In the genomic region with DNA sequence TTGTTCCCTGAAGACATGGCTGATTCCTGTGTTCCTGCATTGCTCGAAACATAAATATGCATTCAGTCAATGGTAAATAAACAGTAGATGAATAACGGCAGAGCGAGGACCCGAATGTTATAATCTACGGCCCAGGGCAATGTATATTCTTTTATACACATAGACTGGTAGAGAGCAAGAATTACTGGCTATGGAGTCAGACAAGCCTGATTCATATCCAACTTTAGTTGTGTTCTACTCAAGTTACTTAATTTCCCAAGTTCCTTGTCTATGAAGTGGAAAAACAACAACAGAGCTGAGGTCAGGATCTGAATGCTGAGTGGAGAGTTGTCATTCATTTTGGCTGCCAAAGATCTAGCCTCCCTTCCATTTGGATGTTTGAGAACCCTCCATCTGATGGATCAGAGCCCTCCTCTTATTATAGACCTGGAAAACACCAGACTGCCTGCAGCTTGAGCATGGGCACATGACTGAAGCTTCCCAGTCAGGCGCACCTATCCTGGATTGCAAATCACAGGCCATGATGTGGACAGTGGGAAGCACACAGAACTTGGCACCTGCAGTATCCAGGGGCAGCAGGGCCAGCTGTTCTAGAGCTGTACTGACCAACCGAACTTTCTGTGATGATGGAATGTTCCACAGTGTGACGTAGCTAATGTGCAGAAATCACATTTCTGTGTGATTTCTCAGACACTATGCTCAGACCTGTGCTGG, we compare ENCODE assay signal across 17 cellular contexts.
A peak's percentile ranks its signal among the peaks of the same experiment; 100 is the strongest.
DNase-seq lines count a peak whose midpoint lies in the region; ATAC-seq and TF ChIP-seq lines count a peak whose summit lies in the region.
"Had no signal": no experiment of that assay in that cellular context is flagged by ENCODE, and none has a peak within 500 bp of the region (broad histone marks: within the 10 kb centered on the region; RNA-seq: fewer than 3 reads in every experiment).

No MANE protein-coding gene starts in this region.

- DNase-seq in astrocyte of the hippocampus (ENCODE audit: low read depth, low spot score) (peak; percentile 32), ecto neural progenitor cell (ENCODE audit: low spot score) (peak; percentile 18), osteocyte (ENCODE audit: extremely low spot score, unreplicated experiment) (peak; percentile 32), HFFc6 (no peak), mesenteric fat pad (ENCODE audit: low spot score) (no peak)
- DNase-seq in stimulated activated effector memory CD8-positive, alpha-beta T cell treated with anti-CD3 and anti-CD28 coated beads, Interleukin-12 subunit alpha, Interleukin-12 subunit beta, amount 100 ng/mL, for 72 hours (ENCODE audit: low spot score in 2 of 2), result no peak
- no peak for DNase-seq in activated CD4-positive, alpha-beta T cell treated with anti-CD3 and anti-CD28 coated beads, Interleukin-2, amount 50 U/mL, for 4 hours
- DNase-seq: CD8-positive, alpha-beta T cell; COR-L47; DMS153; DMS79 treated with DMSO at 0.1 percent for 48 hours; EL; GDM1; IMR-90 had no signal

- H3K36me3 Mint-ChIP-seq in osteocyte (ENCODE audit: unreplicated experiment) (no peaks in the 10 kb centered on the region), HFFc6 (ENCODE audit: low read depth) (no peaks in the 10 kb centered on the region)
- H3K36me3 Mint-ChIP-seq in stimulated activated effector memory CD8-positive, alpha-beta T cell treated with anti-CD3 and anti-CD28 coated beads, Interleukin-12 subunit alpha, Interleukin-12 subunit beta, amount 100 ng/mL, for 72 hours, result no peaks in the 10 kb centered on the region
- H3K36me3 Mint-ChIP-seq: CD14-positive monocyte; CD8-positive, alpha-beta T cell had no signal

- peak; percentile 19 for ATAC-seq in stimulated activated effector memory CD8-positive, alpha-beta T cell treated with anti-CD3 and anti-CD28 coated beads, Interleukin-12 subunit alpha, Interleukin-12 subunit beta, amount 100 ng/mL, for 72 hours
- ATAC-seq: A549; CD8-positive, alpha-beta T cell; HCT116 had no signal

- no peaks in the 10 kb centered on the region for H3K4me1 Mint-ChIP-seq in osteocyte (ENCODE audit: unreplicated experiment)
- H3K4me1 Mint-ChIP-seq in stimulated activated effector memory CD8-positive, alpha-beta T cell treated with anti-CD3 and anti-CD28 coated beads, Interleukin-12 subunit alpha, Interleukin-12 subunit beta, amount 100 ng/mL, for 72 hours, result no peaks in the 10 kb centered on the region
- H3K4me1 Mint-ChIP-seq in HFFc6 (ENCODE audit: low read depth), result no peaks in the 10 kb centered on the region
- H3K4me1 Mint-ChIP-seq: CD14-positive monocyte had no signal

- peaks cover 20% of the 10 kb centered on the region for H3K9me3 Mint-ChIP-seq in osteocyte (ENCODE audit: unreplicated experiment)
- peaks cover 9% of the 10 kb centered on the region for H3K9me3 Mint-ChIP-seq in stimulated activated effector memory CD8-positive, alpha-beta T cell treated with anti-CD3 and anti-CD28 coated beads, Interleukin-12 subunit alpha, Interleukin-12 subunit beta, amount 100 ng/mL, for 72 hours
- H3K9me3 Mint-ChIP-seq in HFFc6, result no peaks in the 10 kb centered on the region

- H3K27me3 Mint-ChIP-seq in osteocyte (ENCODE audit: unreplicated experiment), result peaks cover 2% of the 10 kb centered on the region
- peaks cover 27% of the 10 kb centered on the region; the same call in 1 of the 2 replicates for H3K27me3 Mint-ChIP-seq in HFFc6 (ENCODE audit: insufficient read depth)

- H3K27ac Mint-ChIP-seq in osteocyte (ENCODE audit: unreplicated experiment) (no peak overlapping the region), HFFc6 (no peak overlapping the region)
- no peak overlapping the region for H3K27ac Mint-ChIP-seq in stimulated activated effector memory CD8-positive, alpha-beta T cell treated with anti-CD3 and anti-CD28 coated beads, Interleukin-12 subunit alpha, Interleukin-12 subunit beta, amount 100 ng/mL, for 72 hours
- H3K27ac Mint-ChIP-seq: CD14-positive monocyte; CD8-positive, alpha-beta T cell had no signal

- H3K4me3 Mint-ChIP-seq in osteocyte (ENCODE audit: unreplicated experiment) (no peak overlapping the region), HFFc6 (no peak overlapping the region)
- no peak overlapping the region for H3K4me3 Mint-ChIP-seq in stimulated activated effector memory CD8-positive, alpha-beta T cell treated with anti-CD3 and anti-CD28 coated beads, Interleukin-12 subunit alpha, Interleukin-12 subunit beta, amount 100 ng/mL, for 72 hours
- H3K4me3 Mint-ChIP-seq: CD14-positive monocyte; CD8-positive, alpha-beta T cell had no signal

- TF ChIP-seq CTCF in osteocyte (IDR thresholded peaks at IDR 0.05), result no peak
- TF ChIP-seq CTCF in HFFc6 (IDR thresholded peaks at IDR 0.05), result no peak

Comparison
In these comparisons a context has a peak if more than half of its experiments do, and no peak if none do; other contexts are left out.
1. DNase-seq: peak in astrocyte of the hippocampus (single experiment), ecto neural progenitor cell (single experiment) and osteocyte (single experiment); none in stimulated activated effector memory CD8-positive, alpha-beta T cell treated with anti-CD3 and anti-CD28 coated beads, Interleukin-12 subunit alpha, Interleukin-12 subunit beta, amount 100 ng/mL, for 72 hours (0 of 2), HFFc6 (single experiment), activated CD4-positive, alpha-beta T cell treated with anti-CD3 and anti-CD28 coated beads, Interleukin-2, amount 50 U/mL, for 4 hours (0 of 2) and mesenteric fat pad (single experiment).